In genomic region chr21:34900376-34900775, GRCh38 we compare ENCODE assay signal across 17 cellular contexts.
A peak's percentile ranks its signal among the peaks of the same experiment; 100 is the strongest.
DNase-seq lines count a peak whose midpoint lies in the region; ATAC-seq and TF ChIP-seq lines count a peak whose summit lies in the region.
"Had no signal": no experiment of that assay in that cellular context is flagged by ENCODE, and none has a peak within 500 bp of the region (broad histone marks: within the 10 kb centered on the region; RNA-seq: fewer than 3 reads in every experiment).

No MANE protein-coding gene starts in this region.

- POLR2A ChIA-PET in activated CD4-positive, alpha-beta memory T cell treated with anti-CD3 and anti-CD28 coated beads for 36 hours (lab: Charles Lee), result interaction anchor here (0.8 to 2.1 kb wide), 3 partner anchors 11 to 144 kb away, joined by 3 to 8 read pairs (median 4); no protein-coding TSS in a partner anchor
- POLR2A ChIA-PET in activated CD4-positive, alpha-beta memory T cell treated with anti-CD3 and anti-CD28 coated beads, Interleukin-2, amount 10 ng/mL, durations not matched to agents 7 days and 5 days (lab: Charles Lee), result no interaction called here
- POLR2A ChIA-PET in CD4-positive, alpha-beta memory T cell (lab: Charles Lee; ENCODE audit: partially characterized antibody), result interaction anchor here (0.8 to 1.5 kb wide), 2 partner anchors 10 to 13 kb away, joined by 3 to 5 read pairs; no protein-coding TSS in a partner anchor

- peaks cover 44% of the 10 kb centered on the region for H3K4me1 Mint-ChIP-seq in activated CD4-positive, alpha-beta memory T cell treated with anti-CD3 and anti-CD28 coated beads for 36 hours (ENCODE audit: low read depth)
- H3K4me1 Mint-ChIP-seq in activated CD4-positive, alpha-beta memory T cell treated with anti-CD3 and anti-CD28 coated beads, Interleukin-2, amount 10 ng/mL, durations not matched to agents 7 days and 5 days, result no peaks in the 10 kb centered on the region
- peaks cover 44% of the 10 kb centered on the region for H3K4me1 Mint-ChIP-seq in activated T-helper 17 cell treated with anti-CD3 and anti-CD28 coated beads, Interleukin-2, amount 50 U/mL, for 72 hours
- peaks cover 31 to 45% (median 39%) of the 10 kb centered on the region in 4 donors for H3K4me1 Mint-ChIP-seq in CD4-positive, alpha-beta memory T cell

- no peaks in the 10 kb centered on the region for H3K27me3 ChIP-seq in CD4-positive, alpha-beta memory T cell (ENCODE audit: insufficient read depth, low read length)
- no peaks in the 10 kb centered on the region for H3K27me3 ChIP-seq in prostate gland (replicated peaks; ENCODE audit: insufficient read depth)
- H3K27me3 ChIP-seq: suprapubic skin had no signal

- H3K27ac Mint-ChIP-seq in activated CD4-positive, alpha-beta memory T cell treated with anti-CD3 and anti-CD28 coated beads for 36 hours, result peak overlapping the region; percentile 58
- no peak overlapping the region for H3K27ac Mint-ChIP-seq in activated CD4-positive, alpha-beta memory T cell treated with anti-CD3 and anti-CD28 coated beads, Interleukin-2, amount 10 ng/mL, durations not matched to agents 7 days and 5 days
- H3K27ac Mint-ChIP-seq in activated T-helper 17 cell treated with anti-CD3 and anti-CD28 coated beads, Interleukin-2, amount 50 U/mL, for 72 hours, result peak overlapping the region; percentile 65
- H3K27ac Mint-ChIP-seq in CD4-positive, alpha-beta memory T cell, result no peak overlapping the region
- H3K27ac Mint-ChIP-seq: endodermal cell had no signal

- 60% methylated on average over 2 of the region's 2 CpGs for WGBS in prostate gland

- CTCF ChIA-PET in activated CD4-positive, alpha-beta memory T cell treated with anti-CD3 and anti-CD28 coated beads for 36 hours (lab: Charles Lee), result interaction anchor here (1.6 kb wide), 1 partner anchor 11 kb away, joined by 5 read pairs; no protein-coding TSS in a partner anchor
- CTCF ChIA-PET in activated CD4-positive, alpha-beta memory T cell treated with anti-CD3 and anti-CD28 coated beads, Interleukin-2, amount 10 ng/mL, durations not matched to agents 7 days and 5 days (lab: Charles Lee), result interaction anchor here (0.7 to 1.7 kb wide), 3 partner anchors 10 to 569 kb away, joined by 3 to 5 read pairs (median 3); no protein-coding TSS in a partner anchor
- CTCF ChIA-PET in CD4-positive, alpha-beta memory T cell (lab: Charles Lee; ENCODE audit: partially characterized antibody), result interaction anchor here (1.1 to 1.6 kb wide), 3 partner anchors 8 to 47 kb away, joined by 3 to 5 read pairs (median 3); no protein-coding TSS in a partner anchor

- H3K4me3 ChIP-seq in CD4-positive, alpha-beta memory T cell (ENCODE audit: low read length in 2 of 2), result no peak overlapping the region
- no peak overlapping the region for H3K4me3 ChIP-seq in prostate gland
- H3K4me3 ChIP-seq: HAP-1, K562, pancreas, suprapubic skin had no signal

- peak; percentile 74 for ATAC-seq in activated T-helper 17 cell treated with anti-CD3 and anti-CD28 coated beads, Interleukin-2, amount 50 U/mL, for 72 hours (replicated peaks)
- ATAC-seq: K562, pancreas had no signal

- H3K4me3 Mint-ChIP-seq in activated CD4-positive, alpha-beta memory T cell treated with anti-CD3 and anti-CD28 coated beads for 36 hours, result no peak overlapping the region
- no peak overlapping the region for H3K4me3 Mint-ChIP-seq in activated CD4-positive, alpha-beta memory T cell treated with anti-CD3 and anti-CD28 coated beads, Interleukin-2, amount 10 ng/mL, durations not matched to agents 7 days and 5 days
- H3K4me3 Mint-ChIP-seq in activated T-helper 17 cell treated with anti-CD3 and anti-CD28 coated beads, Interleukin-2, amount 50 U/mL, for 72 hours, result peak overlapping the region; percentile 29
- no peak overlapping the region for H3K4me3 Mint-ChIP-seq in CD4-positive, alpha-beta memory T cell
- H3K4me3 Mint-ChIP-seq: endodermal cell had no signal

- in situ Hi-C loops in KBM-7 (cut with MboI; ENCODE audit: low pct_unique_long_range_greater_than_20kb, low sequenced_read_pairs), result no loop called here

- DNase-seq in activated CD4-positive, alpha-beta memory T cell treated with anti-CD3 and anti-CD28 coated beads for 36 hours, result no peak
- DNase-seq in activated CD4-positive, alpha-beta memory T cell treated with anti-CD3 and anti-CD28 coated beads, Interleukin-2, amount 10 ng/mL, durations not matched to agents 7 days and 5 days, result no peak
- DNase-seq in KBM-7 (peak; percentile 29), myocyte (ENCODE audit: low read depth) (peak; percentile 45), prostate gland (ENCODE audit: low spot score) (no peak)
- no peak for DNase-seq in CD4-positive, alpha-beta memory T cell
- no peak for DNase-seq in stimulated activated CD4-positive, alpha-beta T cell treated with anti-CD3 and anti-CD28 coated beads, Interleukin-2, amount 100 ng/mL, for 48 hours
- DNase-seq: endodermal cell, GDM1, NCI-H1694, NCI-H524 treated with DMSO at 0.1 percent for 48 hours, pancreas, SK-N-SH had no signal

- no peaks in the 10 kb centered on the region for H3K9me3 ChIP-seq in CD4-positive, alpha-beta memory T cell (ENCODE audit: control insufficient read depth in 1 of 2, low read length in 2 of 2)
- H3K9me3 ChIP-seq in prostate gland, result no peaks in the 10 kb centered on the region
- H3K9me3 ChIP-seq: HAP-1, pancreas, SK-N-SH, suprapubic skin had no signal

- H3K9me3 Mint-ChIP-seq in activated CD4-positive, alpha-beta memory T cell treated with anti-CD3 and anti-CD28 coated beads for 36 hours, result peaks cover 7% of the 10 kb centered on the region
- peaks cover 7% of the 10 kb centered on the region for H3K9me3 Mint-ChIP-seq in activated CD4-positive, alpha-beta memory T cell treated with anti-CD3 and anti-CD28 coated beads, Interleukin-2, amount 10 ng/mL, durations not matched to agents 7 days and 5 days
- peaks cover 4% of the 10 kb centered on the region for H3K9me3 Mint-ChIP-seq in activated T-helper 17 cell treated with anti-CD3 and anti-CD28 coated beads, Interleukin-2, amount 50 U/mL, for 72 hours
- H3K9me3 Mint-ChIP-seq in CD4-positive, alpha-beta memory T cell, result peaks cover 0 to 7% (median 0%) of the 10 kb centered on the region in 8 donors

- TF ChIP-seq CTCF in prostate gland (IDR thresholded peaks at IDR 0.05), result no peak

- H3K36me3 ChIP-seq in CD4-positive, alpha-beta memory T cell (ENCODE audit: insufficient read depth, low read length), result no peaks in the 10 kb centered on the region
- H3K36me3 ChIP-seq in prostate gland, result no peaks in the 10 kb centered on the region
- H3K36me3 ChIP-seq: HAP-1, pancreas, suprapubic skin had no signal

- intact Hi-C loops in activated CD4-positive, alpha-beta memory T cell treated with anti-CD3 and anti-CD28 coated beads for 36 hours (cut with micrococcal nuclease), result no loop called here
- intact Hi-C loops in CD4-positive, alpha-beta memory T cell (cut with micrococcal nuclease), result loop anchor here (2.0 kb wide), 1 partner anchor 14 kb away; no protein-coding TSS in a partner anchor
- intact Hi-C loops in prostate gland (cut with DNase I), result no loop called here

- no peaks in the 10 kb centered on the region for H3K27me3 Mint-ChIP-seq in activated CD4-positive, alpha-beta memory T cell treated with anti-CD3 and anti-CD28 coated beads for 36 hours
- H3K27me3 Mint-ChIP-seq in activated CD4-positive, alpha-beta memory T cell treated with anti-CD3 and anti-CD28 coated beads, Interleukin-2, amount 10 ng/mL, durations not matched to agents 7 days and 5 days, result no peaks in the 10 kb centered on the region
- H3K27me3 Mint-ChIP-seq in activated T-helper 17 cell treated with anti-CD3 and anti-CD28 coated beads, Interleukin-2, amount 50 U/mL, for 72 hours, result no peaks in the 10 kb centered on the region
- no peaks in the 10 kb centered on the region for H3K27me3 Mint-ChIP-seq in CD4-positive, alpha-beta memory T cell

- H3K36me3 Mint-ChIP-seq in activated CD4-positive, alpha-beta memory T cell treated with anti-CD3 and anti-CD28 coated beads for 36 hours, result peaks cover 10% of the 10 kb centered on the region
- peaks cover 26% of the 10 kb centered on the region for H3K36me3 Mint-ChIP-seq in activated CD4-positive, alpha-beta memory T cell treated with anti-CD3 and anti-CD28 coated beads, Interleukin-2, amount 10 ng/mL, durations not matched to agents 7 days and 5 days (ENCODE audit: low read depth)
- no peaks in the 10 kb centered on the region for H3K36me3 Mint-ChIP-seq in activated T-helper 17 cell treated with anti-CD3 and anti-CD28 coated beads, Interleukin-2, amount 50 U/mL, for 72 hours (ENCODE audit: low read depth)
- peaks cover 18 to 25% of the 10 kb centered on the region in 2 donors for H3K36me3 Mint-ChIP-seq in CD4-positive, alpha-beta memory T cell

- H3K27ac ChIP-seq in CD4-positive, alpha-beta memory T cell (ENCODE audit: low read depth, low read length), result no peak overlapping the region
- H3K27ac ChIP-seq in prostate gland, result no peak overlapping the region
- H3K27ac ChIP-seq: pancreas, suprapubic skin had no signal

- no peak for TF ChIP-seq POLR2A in prostate gland (IDR thresholded peaks at IDR 0.05)

- peaks cover 16% of the 10 kb centered on the region for H3K4me1 ChIP-seq in CD4-positive, alpha-beta memory T cell (ENCODE audit: insufficient read depth, low read length)
- no peaks in the 10 kb centered on the region for H3K4me1 ChIP-seq in prostate gland (replicated peaks)
- H3K4me1 ChIP-seq: pancreas, suprapubic skin had no signal

Comparison
In these comparisons a context has a peak if more than half of its experiments do, and no peak if none do; other contexts are left out.
1. H3K27ac Mint-ChIP-seq: peak in activated CD4-positive, alpha-beta memory T cell treated with anti-CD3 and anti-CD28 coated beads for 36 hours (single experiment) and activated T-helper 17 cell treated with anti-CD3 and anti-CD28 coated beads, Interleukin-2, amount 50 U/mL, for 72 hours (single experiment); none in activated CD4-positive, alpha-beta memory T cell treated with anti-CD3 and anti-CD28 coated beads, Interleukin-2, amount 10 ng/mL, durations not matched to agents 7 days and 5 days (single experiment) and CD4-positive, alpha-beta memory T cell (0 of 7).
2. DNase-seq: peak in KBM-7 (single experiment) and myocyte (single experiment); none in activated CD4-positive, alpha-beta memory T cell treated with anti-CD3 and anti-CD28 coated beads for 36 hours (single experiment), activated CD4-positive, alpha-beta memory T cell treated with anti-CD3 and anti-CD28 coated beads, Interleukin-2, amount 10 ng/mL, durations not matched to agents 7 days and 5 days (single experiment), CD4-positive, alpha-beta memory T cell (0 of 5), prostate gland (single experiment) and stimulated activated CD4-positive, alpha-beta T cell treated with anti-CD3 and anti-CD28 coated beads, Interleukin-2, amount 100 ng/mL, for 48 hours (0 of 2).